In the genomic region with DNA sequence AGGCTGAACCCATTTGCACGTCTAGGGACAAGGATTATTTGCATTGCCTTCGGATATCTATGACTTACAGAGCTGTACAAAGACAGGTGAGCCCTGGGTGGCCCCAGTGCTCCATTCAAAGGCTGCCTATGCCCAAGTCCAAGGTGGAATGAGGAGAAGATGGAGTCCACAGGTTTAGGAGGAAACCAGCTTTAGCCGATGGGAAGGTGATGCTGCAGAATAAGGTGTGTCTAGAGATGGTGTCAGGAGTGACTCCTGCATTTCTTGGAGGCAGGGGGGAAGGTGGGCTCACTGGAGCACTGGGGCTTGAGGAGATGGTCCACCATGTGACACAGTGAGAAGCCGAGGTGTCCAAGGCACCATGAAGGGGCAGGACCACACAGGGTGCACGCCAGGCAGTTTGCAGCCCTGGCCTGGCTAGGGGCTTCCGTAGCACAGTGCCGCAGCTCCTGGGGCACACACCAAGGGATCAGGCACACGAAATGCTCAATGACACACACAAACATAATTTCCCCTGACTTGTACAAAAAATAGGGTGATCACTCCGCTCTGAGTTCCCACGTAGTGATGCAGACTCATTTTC, we compare ENCODE assay signal across 14 cellular contexts. TPM values are rescaled to one million over a fixed set of nuclear protein-coding genes. Genes with fewer than 3 reads are reported as not detected.
DNase-seq lines count a peak whose midpoint lies in the region; ATAC-seq and TF ChIP-seq lines count a peak whose summit lies in the region.
"Had no signal": no experiment of that assay in that cellular context is flagged by ENCODE, and none has a peak within 500 bp of the region (broad histone marks: within the 10 kb centered on the region; RNA-seq: fewer than 3 reads in every experiment).

No MANE protein-coding gene starts in this region.

- peak overlapping the region; percentile 80 for H3K4me3 Mint-ChIP-seq in T-helper 2 cell treated with Interferon-gamma antibody and Interleukin-4, amounts not matched to agents 5 μg/mL and 100 μg/mL, for 36 hours
- peak overlapping the region; percentile 68 for H3K4me3 Mint-ChIP-seq in activated naive CD8-positive, alpha-beta T cell treated with anti-CD3 and anti-CD28 coated beads, Interleukin-2, amount 50 U/mL, for 24 hours

- H3K9me3 Mint-ChIP-seq in T-helper 2 cell treated with Interferon-gamma antibody and Interleukin-4, amounts not matched to agents 5 μg/mL and 100 μg/mL, for 36 hours: no peaks in the 10 kb centered on the region
- H3K9me3 Mint-ChIP-seq in activated naive CD8-positive, alpha-beta T cell treated with anti-CD3 and anti-CD28 coated beads, Interleukin-2, amount 50 U/mL, for 24 hours: no peaks in the 10 kb centered on the region

- H3K4me1 ChIP-seq in Peyer's patch: peaks cover 0 to 33% (median 13%) of the 10 kb centered on the region in 4 donors

- intact Hi-C loops in posterior vena cava (cut with DNase I): no loop called here

- no peak overlapping the region for H3K4me3 ChIP-seq in Peyer's patch
- H3K4me3 ChIP-seq: dorsolateral prefrontal cortex, lung had no signal

- no peaks in the 10 kb centered on the region for H3K9me3 ChIP-seq in Peyer's patch

- no peak for TF ChIP-seq CTCF in Peyer's patch (IDR thresholded peaks at IDR 0.05)

- H3K36me3 Mint-ChIP-seq in T-helper 2 cell treated with Interferon-gamma antibody and Interleukin-4, amounts not matched to agents 5 μg/mL and 100 μg/mL, for 36 hours (ENCODE audit: low read depth): peaks cover 80% of the 10 kb centered on the region
- H3K36me3 Mint-ChIP-seq in activated naive CD8-positive, alpha-beta T cell treated with anti-CD3 and anti-CD28 coated beads, Interleukin-2, amount 50 U/mL, for 24 hours (ENCODE audit: low read depth): peaks cover 74% of the 10 kb centered on the region

- ATAC-seq in activated naive CD8-positive, alpha-beta T cell treated with anti-CD3 and anti-CD28 coated beads, Interleukin-2, amount 50 U/mL, for 24 hours: no peak

- TF ChIP-seq POLR2A in Peyer's patch (IDR thresholded peaks at IDR 0.05): no peak

- no peak for DNase-seq in T-helper 2 cell treated with Interferon-gamma antibody and Interleukin-4, amounts not matched to agents 5 μg/mL and 100 μg/mL, for 36 hours (ENCODE audit: low spot score)
- DNase-seq in T-helper 2 cell (no peak), Peyer's patch (peak in 2 of 3 donors; percentile 16 to 39), posterior vena cava (ENCODE audit: low spot score) (peak; percentile 36), NCI-H1092 treated with DMSO at 0.1 percent for 48 hours (lab: John Stamatoyannopoulos, UW) (no peak), NAMALWA (ENCODE audit: low spot score) (no peak), NOMO-1 treated with dmso at 0.1 percent for 144 hours (lab: John Stamatoyannopoulos, UW; ENCODE audit: unreplicated experiment) (no peak)
- DNase-seq in activated naive CD8-positive, alpha-beta T cell treated with anti-CD3 and anti-CD28 coated beads, Interleukin-2, amount 50 U/mL, for 24 hours: no peak
- DNase-seq: NCI-H524 treated with DMSO at 0.1 percent for 48 hours, nucleus accumbens had no signal

- H3K27me3 Mint-ChIP-seq in T-helper 2 cell treated with Interferon-gamma antibody and Interleukin-4, amounts not matched to agents 5 μg/mL and 100 μg/mL, for 36 hours (ENCODE audit: low read depth): no peaks in the 10 kb centered on the region
- H3K27me3 Mint-ChIP-seq in activated naive CD8-positive, alpha-beta T cell treated with anti-CD3 and anti-CD28 coated beads, Interleukin-2, amount 50 U/mL, for 24 hours: peaks cover 2% of the 10 kb centered on the region

- H3K27ac Mint-ChIP-seq in T-helper 2 cell treated with Interferon-gamma antibody and Interleukin-4, amounts not matched to agents 5 μg/mL and 100 μg/mL, for 36 hours: peak overlapping the region; percentile 92
- peak overlapping the region; percentile 99 for H3K27ac Mint-ChIP-seq in activated naive CD8-positive, alpha-beta T cell treated with anti-CD3 and anti-CD28 coated beads, Interleukin-2, amount 50 U/mL, for 24 hours

- no peaks in the 10 kb centered on the region for H3K27me3 ChIP-seq in Peyer's patch
- H3K27me3 ChIP-seq: dorsolateral prefrontal cortex had no signal

- H3K36me3 ChIP-seq in Peyer's patch: no peaks in the 10 kb centered on the region

- H3K4me1 Mint-ChIP-seq in T-helper 2 cell treated with Interferon-gamma antibody and Interleukin-4, amounts not matched to agents 5 μg/mL and 100 μg/mL, for 36 hours (ENCODE audit: low read depth): peaks cover 90% of the 10 kb centered on the region
- peaks cover 98% of the 10 kb centered on the region for H3K4me1 Mint-ChIP-seq in activated naive CD8-positive, alpha-beta T cell treated with anti-CD3 and anti-CD28 coated beads, Interleukin-2, amount 50 U/mL, for 24 hours

- H3K27ac ChIP-seq in Peyer's patch: peak overlapping the region; percentile 76 to 96 (median 87)
- H3K27ac ChIP-seq: KMS-11, RWPE1 had no signal

RNA-seq across cellular contexts. Expression of gene SEMA4D, which starts 32.1 kb away (rescaled TPM):
- 100 to 1,000 TPM in 1 of 4 donors, 10 to 100 TPM in 3; 24.3 to 124 (median 30.0) TPM for total RNA-seq in Peyer's patch
- 10 to 100 TPM; 10.0 to 14.1 TPM for total RNA-seq in posterior vena cava

Comparison
In these comparisons a context has a peak if more than half of its experiments do, and no peak if none do; other contexts are left out.
1. DNase-seq: peak in Peyer's patch (2 of 3) and posterior vena cava (single experiment); none in T-helper 2 cell treated with Interferon-gamma antibody and Interleukin-4, amounts not matched to agents 5 μg/mL and 100 μg/mL, for 36 hours (single experiment), T-helper 2 cell (0 of 5), activated naive CD8-positive, alpha-beta T cell treated with anti-CD3 and anti-CD28 coated beads, Interleukin-2, amount 50 U/mL, for 24 hours (single experiment), NCI-H1092 treated with DMSO at 0.1 percent for 48 hours (single experiment), NAMALWA (single experiment) and NOMO-1 treated with dmso at 0.1 percent for 144 hours (single experiment).